In genomic region chr11:102488208-102488607, GRCh38 we compare ENCODE assay signal across 14 cellular contexts. TPM values are rescaled to one million over a fixed set of nuclear protein-coding genes. Genes with fewer than 3 reads are reported as not detected.
DNase-seq lines count a peak whose midpoint lies in the region; ATAC-seq and TF ChIP-seq lines count a peak whose summit lies in the region.
"Had no signal": no experiment of that assay in that cellular context is flagged by ENCODE, and none has a peak within 500 bp of the region (broad histone marks: within the 10 kb centered on the region; RNA-seq: fewer than 3 reads in every experiment).

No MANE protein-coding gene starts in this region.

- no peaks in the 10 kb centered on the region for H3K9me3 Mint-ChIP-seq in naive thymus-derived CD4-positive, alpha-beta T cell

- no peak overlapping the region for H3K4me3 ChIP-seq in naive thymus-derived CD4-positive, alpha-beta T cell (ENCODE audit: low read length)
- H3K4me3 ChIP-seq in SJCRH30 = no peak overlapping the region
- H3K4me3 ChIP-seq: BLaER1 treated with 17β-estradiol and CSF1 and Interleukin-3, amounts not matched to agents 10 nM and 100 nM; body of pancreas had no signal

- intact Hi-C loops in naive thymus-derived CD4-positive, alpha-beta T cell (cut with micrococcal nuclease) = no loop called here

- H3K4me1 ChIP-seq in naive thymus-derived CD4-positive, alpha-beta T cell (ENCODE audit: control insufficient read depth in 2 of 2, insufficient read depth in 2 of 2, low read length in 2 of 2) = peaks cover 0 to 7% of the 10 kb centered on the region in 2 donors
- H3K4me1 ChIP-seq in SJCRH30 = no peaks in the 10 kb centered on the region

- H3K36me3 Mint-ChIP-seq in naive thymus-derived CD4-positive, alpha-beta T cell = peaks cover 0 to 3% (median 0%) of the 10 kb centered on the region in 5 donors

- TF ChIP-seq POLR2A in GM18505 (IDR thresholded peaks at IDR 0.05; ENCODE audit: borderline replicate concordance, extremely low read depth, insufficient read depth, insufficient read length) = no peak

- POLR2A ChIA-PET in naive thymus-derived CD4-positive, alpha-beta T cell (lab: Charles Lee) = no interaction called here

- no peak overlapping the region for H3K27ac ChIP-seq in naive thymus-derived CD4-positive, alpha-beta T cell (ENCODE audit: low read depth, low read length)
- H3K27ac ChIP-seq in SJCRH30 = no peak overlapping the region
- H3K27ac ChIP-seq: body of pancreas had no signal

- no peak for DNase-seq in naive thymus-derived CD4-positive, alpha-beta T cell
- no peak for DNase-seq in SJCRH30
- DNase-seq in HuH-7 (ENCODE audit: low spot score) = no peak
- DNase-seq in HCEC 1CT = no peak
- DNase-seq: body of pancreas, NCI-H1092, T-helper 2 cell had no signal

- H3K27ac Mint-ChIP-seq in naive thymus-derived CD4-positive, alpha-beta T cell = peak overlapping the region in 1 of 9 donors; percentile 45

- no peaks in the 10 kb centered on the region for H3K27me3 Mint-ChIP-seq in naive thymus-derived CD4-positive, alpha-beta T cell

- no peaks in the 10 kb centered on the region for H3K9me3 ChIP-seq in naive thymus-derived CD4-positive, alpha-beta T cell (ENCODE audit: control insufficient read depth in 2 of 3, low read length in 3 of 3)
- no peaks in the 10 kb centered on the region for H3K9me3 ChIP-seq in SJCRH30 (replicated peaks)
- H3K9me3 ChIP-seq: body of pancreas had no signal

- peaks cover 3 to 46% (median 18%) of the 10 kb centered on the region in 7 donors for H3K4me1 Mint-ChIP-seq in naive thymus-derived CD4-positive, alpha-beta T cell

- no peaks in the 10 kb centered on the region for H3K36me3 ChIP-seq in naive thymus-derived CD4-positive, alpha-beta T cell (ENCODE audit: control insufficient read depth in 2 of 3, insufficient read depth in 3 of 3, low read length in 3 of 3)
- H3K36me3 ChIP-seq in SJCRH30 = no peaks in the 10 kb centered on the region
- H3K36me3 ChIP-seq: BLaER1 treated with 17β-estradiol and CSF1 and Interleukin-3, amounts not matched to agents 10 nM and 100 nM had no signal

- peak; percentile 73 for ATAC-seq in GM18505 (IDR thresholded peaks at IDR 0.05; ENCODE audit: unreplicated experiment)
- ATAC-seq in GM19397 (IDR thresholded peaks at IDR 0.05; ENCODE audit: unreplicated experiment) = peak; percentile 67
- peak; percentile 83 for ATAC-seq in HG02798 (IDR thresholded peaks at IDR 0.05; ENCODE audit: poor library complexity, unreplicated experiment)
- peak; percentile 84 for ATAC-seq in HG03469 (IDR thresholded peaks at IDR 0.05; ENCODE audit: unreplicated experiment)
- no peak for ATAC-seq in naive thymus-derived CD4-positive, alpha-beta T cell
- ATAC-seq: body of pancreas had no signal

- H3K27me3 ChIP-seq in naive thymus-derived CD4-positive, alpha-beta T cell (ENCODE audit: control insufficient read depth in 2 of 2, insufficient read depth in 2 of 2, low read length in 2 of 2) = no peaks in the 10 kb centered on the region
- H3K27me3 ChIP-seq in SJCRH30 = no peaks in the 10 kb centered on the region
- H3K27me3 ChIP-seq: BLaER1 treated with 17β-estradiol and CSF1 and Interleukin-3, amounts not matched to agents 10 nM and 100 nM; body of pancreas had no signal

- H3K4me3 Mint-ChIP-seq in naive thymus-derived CD4-positive, alpha-beta T cell = no peak overlapping the region

- CTCF ChIA-PET in naive thymus-derived CD4-positive, alpha-beta T cell (lab: Charles Lee) = interaction anchor here (0.7 to 1.6 kb wide), 4 partner anchors 11 to 199 kb away, joined by 3 to 4 read pairs (median 3); no protein-coding TSS in a partner anchor

RNA-seq across cellular contexts. Expression of gene TMEM123, which starts 35.6 kb away (rescaled TPM):
- total RNA-seq in naive thymus-derived CD4-positive, alpha-beta T cell = 100 to 1,000 TPM; 270 to 495 (median 437) TPM
- polyA plus RNA-seq in naive thymus-derived CD4-positive, alpha-beta T cell = 100 to 1,000 TPM; 811 to 922 TPM
- total RNA-seq in SJCRH30 (2014; rRNA removed; shearing (Covaris generic)) = 164 and 188 TPM in 2 replicates

RNA-seq across cellular contexts. Expression of gene MMP7, which starts 42.3 kb away (rescaled TPM):
- total RNA-seq in naive thymus-derived CD4-positive, alpha-beta T cell = not detected
- polyA plus RNA-seq in naive thymus-derived CD4-positive, alpha-beta T cell = not detected
- total RNA-seq in SJCRH30 (2014; rRNA removed; shearing (Covaris generic)) = not detected in 2 replicates
- total RNA-seq: myocyte, skeletal muscle tissue had no signal
